ENCODE assay signal across 1 cellular context in the genomic region with DNA sequence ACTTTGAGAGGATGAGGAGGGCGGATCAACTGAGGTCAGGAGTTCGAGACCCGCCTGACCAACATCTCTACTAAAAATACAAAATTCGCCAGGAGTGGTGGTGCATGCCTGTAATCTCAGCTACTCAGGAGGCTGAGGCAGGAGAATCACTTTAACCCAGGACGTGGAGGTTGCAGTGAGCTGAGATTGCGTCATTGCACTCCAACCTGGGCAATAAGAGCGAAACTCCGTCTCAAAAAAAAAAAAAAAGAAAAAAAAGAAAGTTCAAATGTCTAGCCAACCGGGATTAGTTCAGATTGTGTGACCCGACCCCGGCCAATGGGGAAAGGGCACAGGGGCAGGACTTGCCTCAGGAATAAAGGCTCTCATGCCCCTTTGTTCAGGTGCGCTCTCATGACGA. TPM values are rescaled to one million over a fixed set of nuclear protein-coding genes. Genes with fewer than 3 reads are reported as not detected.
"Had no signal": no experiment of that assay in that cellular context is flagged by ENCODE, and none has a peak within 500 bp of the region (broad histone marks: within the 10 kb centered on the region; RNA-seq: fewer than 3 reads in every experiment).

No MANE protein-coding gene starts in this region.

RNA-seq across cellular contexts. Expression of a gene that starts 5.9 kb away (rescaled TPM):
- polyA plus RNA-seq: GM12878 had no signal

RNA-seq across cellular contexts. Expression of a gene that starts 58.2 kb away (rescaled TPM):
- total RNA-seq: GM12878 had no signal
